35 cellular contexts compared by ENCODE assay signal in the genomic region with DNA sequence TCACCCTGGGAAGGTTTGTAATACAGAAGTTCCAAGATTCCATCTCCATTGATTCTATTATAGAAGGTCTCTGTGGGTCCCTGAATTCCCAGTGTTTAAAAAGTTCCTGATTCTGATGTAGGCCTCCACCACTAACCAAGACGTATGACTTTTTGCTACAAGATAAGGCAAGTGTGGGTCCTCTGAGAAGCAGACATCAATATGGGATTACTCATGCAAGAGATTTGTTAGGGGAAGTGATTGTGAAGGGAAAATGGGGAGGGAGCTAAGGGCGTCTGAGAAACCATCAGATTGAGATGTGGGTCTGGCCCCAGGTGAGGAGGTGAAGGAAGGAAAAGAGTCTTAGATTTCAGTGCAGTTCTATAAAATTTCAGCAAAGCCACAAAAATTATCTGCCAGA.
"Had no signal": no experiment of that assay in that cellular context is flagged by ENCODE, and none has a peak within 500 bp of the region (broad histone marks: within the 10 kb centered on the region; RNA-seq: fewer than 3 reads in every experiment).

No MANE protein-coding gene starts in this region.

- H3K4me3 Mint-ChIP-seq: activated CD4-positive, alpha-beta T cell treated with anti-CD3 and anti-CD28 coated beads for 36 hours; activated CD4-positive, alpha-beta T cell treated with anti-CD3 and anti-CD28 coated beads, Interleukin-2, amount 10 ng/mL, durations not matched to agents 7 days and 5 days; activated CD8-positive, alpha-beta T cell treated with anti-CD3 and anti-CD28 coated beads, Interleukin-2, amount 10 ng/mL, durations not matched to agents 7 days and 5 days; activated naive CD4-positive, alpha-beta T cell treated with anti-CD3 and anti-CD28 coated beads, Interleukin-2, amount 50 U/mL, for 24 hours; activated naive CD8-positive, alpha-beta T cell treated with anti-CD3 and anti-CD28 coated beads, Interleukin-2, amount 10 ng/mL, durations not matched to agents 7 days and 5 days; activated T-cell treated with anti-CD3 and anti-CD28 coated beads, Interleukin-2, amount 50 U/mL, for 24 hours; brain; T-helper 1 cell treated with Interleukin-12 subunit alpha and Interleukin-12 subunit beta and Interleukin-4 antibody, amounts not matched to agents 30 μg/mL and 1 μg/mL, for 36 hours; T-helper 2 cell treated with Interferon-gamma antibody and Interleukin-4, amounts not matched to agents 5 μg/mL and 100 μg/mL, for 36 hours had no signal

- FAIRE-seq: bronchial epithelial cell, RCC 7860, TTC549 had no signal

- H3K27me3 Mint-ChIP-seq: activated CD4-positive, alpha-beta T cell treated with anti-CD3 and anti-CD28 coated beads for 36 hours; activated CD4-positive, alpha-beta T cell treated with anti-CD3 and anti-CD28 coated beads, Interleukin-2, amount 10 ng/mL, durations not matched to agents 7 days and 5 days; activated naive CD4-positive, alpha-beta T cell treated with anti-CD3 and anti-CD28 coated beads, Interleukin-2, amount 50 U/mL, for 24 hours; activated naive CD8-positive, alpha-beta T cell treated with anti-CD3 and anti-CD28 coated beads, Interleukin-2, amount 10 ng/mL, durations not matched to agents 7 days and 5 days; activated T-cell treated with anti-CD3 and anti-CD28 coated beads, Interleukin-2, amount 50 U/mL, for 24 hours had no signal

- DNase-seq: activated CD4-positive, alpha-beta T cell treated with anti-CD3 and anti-CD28 coated beads for 36 hours; activated CD4-positive, alpha-beta T cell treated with anti-CD3 and anti-CD28 coated beads, Interleukin-2, amount 10 ng/mL, durations not matched to agents 7 days and 5 days; activated CD4-positive, alpha-beta T cell treated with anti-CD3 and anti-CD28 coated beads, Interleukin-2, amount 50 U/mL, for 48 hours; activated CD8-positive, alpha-beta T cell treated with anti-CD3 and anti-CD28 coated beads, Interleukin-2, amount 10 ng/mL, durations not matched to agents 7 days and 5 days; activated gamma-delta T cell; activated naive CD4-positive, alpha-beta T cell treated with Interleukin-2 at 50 U/mL for 16 hours; activated naive CD8-positive, alpha-beta T cell treated with anti-CD3 and anti-CD28 coated beads, Interleukin-2, amount 10 ng/mL, durations not matched to agents 7 days and 5 days; activated T-cell treated with anti-CD3 and anti-CD28 coated beads, Interleukin-2, amount 50 U/mL, for 24 hours; caudate nucleus; cerebellar nuclear complex; MM.1S; MV-4-11; NCI-H1092; NCI-H1436 treated with DMSO at 0.1 percent for 48 hours; NCI-H1694 treated with DMSO at 0.1 percent for 48 hours; NCI-H2029; NCI-H2171; NCI-H510A; NCI-H526; NCI-H748 treated with DMSO at 0.1 percent for 48 hours; NK-92 treated with Interleukin-12 subunit alpha and Interleukin-12 subunit beta, amount 100 ng/mL, for 24 hours; PC-3; SIG-M5 had no signal

- H3K36me3 Mint-ChIP-seq: activated naive CD4-positive, alpha-beta T cell treated with anti-CD3 and anti-CD28 coated beads, Interleukin-2, amount 50 U/mL, for 24 hours; activated naive CD8-positive, alpha-beta T cell treated with anti-CD3 and anti-CD28 coated beads, Interleukin-2, amount 10 ng/mL, durations not matched to agents 7 days and 5 days; brain had no signal

- ATAC-seq: activated CD4-positive, alpha-beta T cell treated with anti-CD3 and anti-CD28 coated beads for 36 hours; activated CD4-positive, CD25-positive, alpha-beta regulatory T cell treated with anti-CD3 and anti-CD28 coated beads, Interleukin-2, amount 50 U/mL, for 24 hours; activated CD8-positive, alpha-beta T cell treated with anti-CD3 and anti-CD28 coated beads, Interleukin-2, amount 10 ng/mL, durations not matched to agents 7 days and 5 days; PC-3; Right ventricle myocardium inferior had no signal

- H3K27ac ChIP-seq: KMS-11, RWPE1 had no signal

- H3K9ac ChIP-seq: KMS-11 had no signal

- H3K4me1 Mint-ChIP-seq: activated CD4-positive, alpha-beta T cell treated with anti-CD3 and anti-CD28 coated beads for 36 hours; activated CD4-positive, alpha-beta T cell treated with anti-CD3 and anti-CD28 coated beads, Interleukin-2, amount 10 ng/mL, durations not matched to agents 7 days and 5 days; activated naive CD4-positive, alpha-beta T cell treated with anti-CD3 and anti-CD28 coated beads, Interleukin-2, amount 50 U/mL, for 24 hours; activated naive CD8-positive, alpha-beta T cell treated with anti-CD3 and anti-CD28 coated beads, Interleukin-2, amount 10 ng/mL, durations not matched to agents 7 days and 5 days; brain had no signal

- H3K27ac Mint-ChIP-seq: activated CD4-positive, alpha-beta T cell treated with anti-CD3 and anti-CD28 coated beads for 36 hours; activated CD4-positive, alpha-beta T cell treated with anti-CD3 and anti-CD28 coated beads, Interleukin-2, amount 10 ng/mL, durations not matched to agents 7 days and 5 days; activated CD8-positive, alpha-beta T cell treated with anti-CD3 and anti-CD28 coated beads, Interleukin-2, amount 10 ng/mL, durations not matched to agents 7 days and 5 days; activated naive CD4-positive, alpha-beta T cell treated with anti-CD3 and anti-CD28 coated beads, Interleukin-2, amount 50 U/mL, for 24 hours; activated naive CD8-positive, alpha-beta T cell treated with anti-CD3 and anti-CD28 coated beads, Interleukin-2, amount 10 ng/mL, durations not matched to agents 7 days and 5 days; activated T-cell treated with anti-CD3 and anti-CD28 coated beads, Interleukin-2, amount 50 U/mL, for 24 hours; activated T-helper 2 cell treated with anti-CD3 and anti-CD28 coated beads, Interferon-gamma antibody, Interleukin-2, Interleukin-4, amounts not matched to agents 10 μg/mL and 5 μg/mL and 100 μg/mL, durations not matched to agents 14 hours and 24 hours and 36 hours; T-helper 1 cell treated with Interleukin-12 subunit alpha and Interleukin-12 subunit beta and Interleukin-4 antibody, amounts not matched to agents 30 μg/mL and 1 μg/mL, for 36 hours; T-helper 2 cell treated with Interferon-gamma antibody and Interleukin-4, amounts not matched to agents 5 μg/mL and 100 μg/mL, for 36 hours had no signal

- H3K9me3 Mint-ChIP-seq: activated CD4-positive, alpha-beta T cell treated with anti-CD3 and anti-CD28 coated beads, Interleukin-2, amount 10 ng/mL, durations not matched to agents 7 days and 5 days; activated naive CD4-positive, alpha-beta T cell treated with anti-CD3 and anti-CD28 coated beads, Interleukin-2, amount 50 U/mL, for 24 hours; activated naive CD8-positive, alpha-beta T cell treated with anti-CD3 and anti-CD28 coated beads, Interleukin-2, amount 10 ng/mL, durations not matched to agents 7 days and 5 days; activated T-cell treated with anti-CD3 and anti-CD28 coated beads, Interleukin-2, amount 50 U/mL, for 24 hours; activated T-helper 2 cell treated with anti-CD3 and anti-CD28 coated beads, Interferon-gamma antibody, Interleukin-2, Interleukin-4, amounts not matched to agents 10 μg/mL and 5 μg/mL and 100 μg/mL, durations not matched to agents 14 hours and 24 hours and 36 hours; brain; T-helper 1 cell treated with Interleukin-12 subunit alpha and Interleukin-12 subunit beta and Interleukin-4 antibody, amounts not matched to agents 30 μg/mL and 1 μg/mL, for 36 hours; T-helper 2 cell treated with Interferon-gamma antibody and Interleukin-4, amounts not matched to agents 5 μg/mL and 100 μg/mL, for 36 hours had no signal

- H3K4me2 ChIP-seq: KMS-11 had no signal
